Comparison of ENCODE assay signal across 18 cellular contexts in genomic region chr4:15504041-15504440, GRCh38. TPM values are rescaled to one million over a fixed set of nuclear protein-coding genes. Genes with fewer than 3 reads are reported as not detected.
A peak's percentile ranks its signal among the peaks of the same experiment; 100 is the strongest.
DNase-seq lines count a peak whose midpoint lies in the region; TF ChIP-seq lines count a peak whose summit lies in the region.
"Had no signal": no experiment of that assay in that cellular context is flagged by ENCODE, and none has a peak within 500 bp of the region (broad histone marks: within the 10 kb centered on the region; RNA-seq: fewer than 3 reads in every experiment).

No MANE protein-coding gene starts in this region.

- H3K4me1 Mint-ChIP-seq in activated CD4-positive, alpha-beta memory T cell treated with anti-CD3 and anti-CD28 coated beads, Interleukin-2, amount 10 ng/mL, durations not matched to agents 7 days and 5 days = no peaks in the 10 kb centered on the region
- H3K4me1 Mint-ChIP-seq in HFFc6 (ENCODE audit: low read depth) = peaks cover 18% of the 10 kb centered on the region
- H3K4me1 Mint-ChIP-seq: CD8-positive, alpha-beta memory T cell; IgD-negative memory B cell had no signal

- POLR2A ChIA-PET in activated CD4-positive, alpha-beta memory T cell treated with anti-CD3 and anti-CD28 coated beads, Interleukin-2, amount 10 ng/mL, durations not matched to agents 7 days and 5 days (lab: Charles Lee) = no interaction called here

- no peaks in the 10 kb centered on the region for H4K20me1 ChIP-seq in smooth muscle cell (ENCODE audit: low read depth)

- peak overlapping the region; percentile 45 for H3K27ac ChIP-seq in smooth muscle cell (ENCODE audit: low read depth)
- H3K27ac ChIP-seq: HL-60, SJCRH30 had no signal

- no peak overlapping the region for H3K4me2 ChIP-seq in smooth muscle cell

- CTCF ChIA-PET in activated CD4-positive, alpha-beta memory T cell treated with anti-CD3 and anti-CD28 coated beads, Interleukin-2, amount 10 ng/mL, durations not matched to agents 7 days and 5 days (lab: Charles Lee) = interaction anchor here (1.2 kb wide), 1 partner anchor 47 kb away, joined by 3 read pairs; no protein-coding TSS in a partner anchor

- no peaks in the 10 kb centered on the region for H3K4me1 ChIP-seq in smooth muscle cell (ENCODE audit: low read depth)

- H3K9me3 ChIP-seq in smooth muscle cell (replicated peaks; ENCODE audit: low read depth) = no peaks in the 10 kb centered on the region
- H3K9me3 ChIP-seq: SJCRH30 had no signal

- H3K9ac ChIP-seq in smooth muscle cell (ENCODE audit: low read depth) = no peak overlapping the region

- no peaks in the 10 kb centered on the region for H3F3A ChIP-seq in smooth muscle cell (ENCODE audit: low read depth)

- no peak overlapping the region for H2AFZ ChIP-seq in smooth muscle cell (ENCODE audit: low read depth)

- H3K27me3 Mint-ChIP-seq in activated CD4-positive, alpha-beta memory T cell treated with anti-CD3 and anti-CD28 coated beads, Interleukin-2, amount 10 ng/mL, durations not matched to agents 7 days and 5 days = no peaks in the 10 kb centered on the region
- peaks cover 2% of the 10 kb centered on the region for H3K27me3 Mint-ChIP-seq in HFFc6 (ENCODE audit: insufficient read depth)

- H3K4me3 Mint-ChIP-seq in activated CD4-positive, alpha-beta memory T cell treated with anti-CD3 and anti-CD28 coated beads, Interleukin-2, amount 10 ng/mL, durations not matched to agents 7 days and 5 days = no peak overlapping the region
- no peak overlapping the region for H3K4me3 Mint-ChIP-seq in HFFc6
- H3K4me3 Mint-ChIP-seq: CD8-positive, alpha-beta memory T cell; H9; IgD-negative memory B cell had no signal

- WGBS in smooth muscle cell (ENCODE audit: low lambda C conversion rate) = 53% methylated on average over 1 of the region's 1 CpG

- H3K27me3 ChIP-seq in smooth muscle cell (ENCODE audit: low read depth) = no peaks in the 10 kb centered on the region
- H3K27me3 ChIP-seq: SJCRH30 had no signal

- TF ChIP-seq CTCF in smooth muscle cell (IDR thresholded peaks at IDR 0.05; ENCODE audit: borderline replicate concordance, insufficient read depth, poor library complexity, severe bottlenecking) = no peak
- TF ChIP-seq CTCF in HFFc6 (IDR thresholded peaks at IDR 0.05) = no peak

- H3K4me3 ChIP-seq in smooth muscle cell = no peak overlapping the region
- H3K4me3 ChIP-seq: SJCRH30 had no signal

- no peaks in the 10 kb centered on the region for H3K36me3 ChIP-seq in smooth muscle cell (ENCODE audit: low read depth)
- H3K36me3 ChIP-seq: SJCRH30 had no signal

- no peak overlapping the region for H3K27ac Mint-ChIP-seq in activated CD4-positive, alpha-beta memory T cell treated with anti-CD3 and anti-CD28 coated beads, Interleukin-2, amount 10 ng/mL, durations not matched to agents 7 days and 5 days
- H3K27ac Mint-ChIP-seq in HFFc6 = no peak overlapping the region
- H3K27ac Mint-ChIP-seq: CD8-positive, alpha-beta memory T cell; IgD-negative memory B cell had no signal

- H3K79me2 ChIP-seq in smooth muscle cell (ENCODE audit: low read depth) = no peaks in the 10 kb centered on the region

- in situ Hi-C loops in ACHN (cut with HindIII; ENCODE audit: low pct_ligation_motif_present, low pct_unique_long_range_greater_than_20kb, low sequenced_read_pairs) = no loop called here

- DNase-seq in H4 (ENCODE audit: low spot score) (peak; percentile 49), amniotic epithelial cell (ENCODE audit: low read depth) (peak; percentile 55), fibroblast of peridontal ligament (ENCODE audit: extremely low read depth) (peak; percentile 24), smooth muscle cell (lab: John Stamatoyannopoulos, UW; ENCODE audit: unreplicated experiment) (no peak), NCI-H1417 treated with DMSO at 0.1 percent for 48 hours (lab: John Stamatoyannopoulos, UW) (no peak), ACHN (no peak), HFFc6 (no peak)
- DNase-seq in activated CD4-positive, alpha-beta memory T cell treated with anti-CD3 and anti-CD28 coated beads, Interleukin-2, amount 10 ng/mL, durations not matched to agents 7 days and 5 days = no peak
- DNase-seq: C1 segment of cervical spinal cord; CD8-positive, alpha-beta memory T cell; DMS53; H9; Kasumi-1; NCI-H1105 treated with DMSO at 0.1 percent for 48 hours; NCI-H524; SJCRH30 had no signal

- H3K36me3 Mint-ChIP-seq in activated CD4-positive, alpha-beta memory T cell treated with anti-CD3 and anti-CD28 coated beads, Interleukin-2, amount 10 ng/mL, durations not matched to agents 7 days and 5 days (ENCODE audit: low read depth) = no peaks in the 10 kb centered on the region
- H3K36me3 Mint-ChIP-seq in HFFc6 (ENCODE audit: low read depth) = peaks cover 24% of the 10 kb centered on the region
- H3K36me3 Mint-ChIP-seq: IgD-negative memory B cell had no signal

- H3K9me3 Mint-ChIP-seq in activated CD4-positive, alpha-beta memory T cell treated with anti-CD3 and anti-CD28 coated beads, Interleukin-2, amount 10 ng/mL, durations not matched to agents 7 days and 5 days = no peaks in the 10 kb centered on the region
- H3K9me3 Mint-ChIP-seq in HFFc6 = no peaks in the 10 kb centered on the region
- H3K9me3 Mint-ChIP-seq: CD8-positive, alpha-beta memory T cell; H9; IgD-negative memory B cell had no signal

RNA-seq across cellular contexts. Expression of gene CC2D2A, which starts 34.4 kb away (rescaled TPM):
- 9.3 and 16.3 TPM in 2 replicates for total RNA-seq in H4 (2014; rRNA removed; shearing (Covaris generic))
- 12.8 and 26.4 TPM in 2 replicates for total RNA-seq in smooth muscle cell
- 15.0 and 17.4 TPM in 2 replicates for polyA plus RNA-seq in smooth muscle cell
- total RNA-seq in activated CD4-positive, alpha-beta memory T cell treated with anti-CD3 and anti-CD28 coated beads, Interleukin-2, amount 10 ng/mL, durations not matched to agents 7 days and 5 days = not detected
- total RNA-seq in HFFc6 (2021; fragmentation: NEBNext Ultra II Directional; extraction: Animal tissue kit (Norgen Biotek cat#: 25700)) = 10 to 100 TPM; 19.1 to 26.5 (median 21.8) TPM
- total RNA-seq: CD8-positive, alpha-beta memory T cell had no signal
- polyA plus RNA-seq: IgD-negative memory B cell had no signal

Comparison
In these comparisons a context has a peak if more than half of its experiments do, and no peak if none do; other contexts are left out.
1. DNase-seq: peak in H4 (single experiment), amniotic epithelial cell (single experiment) and fibroblast of peridontal ligament (single experiment); none in smooth muscle cell (single experiment), activated CD4-positive, alpha-beta memory T cell treated with anti-CD3 and anti-CD28 coated beads, Interleukin-2, amount 10 ng/mL, durations not matched to agents 7 days and 5 days (single experiment), NCI-H1417 treated with DMSO at 0.1 percent for 48 hours (single experiment), ACHN (single experiment) and HFFc6 (single experiment).
2. RNA of gene CC2D2A, which starts 34.4 kb away (total RNA-seq): 19.1 to 26.5 TPM in HFFc6, 9.3 to 16.3 TPM in H4 and 12.8 to 26.4 TPM in smooth muscle cell; not detected in activated CD4-positive, alpha-beta memory T cell treated with anti-CD3 and anti-CD28 coated beads, Interleukin-2, amount 10 ng/mL, durations not matched to agents 7 days and 5 days; every median in the first group is over 10 times any median in the second.